Comparison of ENCODE assay signal across 1 cellular context in the genomic region with DNA sequence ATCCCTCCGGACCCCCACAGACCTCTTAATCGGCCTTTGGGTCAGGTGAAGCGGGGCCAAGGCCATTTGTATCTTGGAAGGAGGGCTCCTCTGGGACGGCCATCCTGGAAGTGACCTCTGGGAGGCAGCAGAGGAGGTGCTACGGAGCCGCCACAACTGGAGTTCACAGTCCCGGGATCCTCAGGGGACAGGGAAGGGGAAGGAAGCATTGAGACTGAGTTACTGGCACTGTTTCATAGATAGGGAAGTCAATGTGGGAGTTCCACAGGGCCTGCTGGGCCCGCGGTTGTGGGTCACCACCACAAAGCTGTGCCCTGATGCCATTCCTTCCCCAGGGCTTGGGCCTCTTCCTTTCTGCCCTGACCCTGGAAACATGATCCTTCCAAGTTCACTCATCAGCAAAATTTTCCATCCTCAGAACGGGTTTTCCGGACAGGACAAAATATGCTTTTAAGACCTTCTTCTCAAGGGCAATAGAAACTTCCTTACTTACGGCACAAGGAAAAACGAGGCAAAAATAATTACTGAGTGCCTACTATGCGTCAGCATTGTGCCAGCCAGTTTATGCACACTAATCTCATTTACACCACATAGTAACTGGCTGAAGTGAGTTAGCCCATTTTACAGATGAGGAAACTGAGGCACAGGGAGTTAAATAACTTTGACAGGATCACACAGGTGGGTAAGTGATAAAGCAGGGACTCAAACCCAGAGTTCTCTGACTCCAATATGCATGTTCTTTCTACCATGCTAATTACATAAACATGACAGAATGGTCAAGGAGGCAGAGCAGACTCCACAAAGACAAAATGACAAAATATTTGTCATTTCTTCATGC.
TF ChIP-seq lines count a peak whose summit lies in the region.

No MANE protein-coding gene starts in this region.

TF ChIP-seq in GM23338, 12 proteins besides CTCF, POLR2A, EP300 and RAD21 (continued from another document):
- TF ChIP-seq ZNF462 (CRISPR knock-in tag; IDR thresholded peaks at IDR 0.05): no peak
